24 cellular contexts compared by ENCODE assay signal in the genomic region with DNA sequence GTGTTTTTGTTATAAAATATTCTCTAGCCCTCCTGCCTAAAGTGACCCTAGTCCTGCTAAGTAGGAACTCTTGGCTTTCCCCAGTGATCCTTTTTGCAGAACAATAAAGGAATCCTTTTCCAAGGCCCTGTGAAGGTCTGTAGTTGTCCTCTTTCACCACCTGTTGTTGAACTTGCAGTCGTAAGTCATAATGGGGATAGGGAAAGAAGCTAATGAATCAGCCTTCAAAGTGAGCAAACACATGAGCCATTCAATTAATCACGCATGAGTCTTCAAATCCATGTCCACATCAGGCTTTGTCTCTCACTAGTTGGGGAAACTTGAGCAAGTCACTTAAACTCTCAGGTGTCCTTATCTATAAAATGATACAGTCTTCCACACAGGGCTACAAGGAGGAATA. TPM values are rescaled to one million over a fixed set of nuclear protein-coding genes. Genes with fewer than 3 reads are reported as not detected.
DNase-seq lines count a peak whose midpoint lies in the region; TF ChIP-seq lines count a peak whose summit lies in the region.
"Had no signal": no experiment of that assay in that cellular context is flagged by ENCODE, and none has a peak within 500 bp of the region (broad histone marks: within the 10 kb centered on the region; RNA-seq: fewer than 3 reads in every experiment).

No MANE protein-coding gene starts in this region.

- H3K4me3 Mint-ChIP-seq in activated CD4-positive, alpha-beta memory T cell treated with anti-CD3 and anti-CD28 coated beads, Interleukin-2, amount 10 ng/mL, durations not matched to agents 7 days and 5 days, result no peak overlapping the region
- H3K4me3 Mint-ChIP-seq: activated naive CD8-positive, alpha-beta T cell treated with anti-CD3 and anti-CD28 coated beads, Interleukin-2, amount 10 ng/mL, durations not matched to agents 7 days and 5 days; immature natural killer cell; nephron; stimulated activated effector memory CD8-positive, alpha-beta T cell treated with anti-CD3 and anti-CD28 coated beads, Interleukin-12 subunit alpha, Interleukin-12 subunit beta, amount 100 ng/mL, for 72 hours; WTC11 had no signal

- peaks cover 20% of the 10 kb centered on the region for H3K27me3 Mint-ChIP-seq in activated CD4-positive, alpha-beta memory T cell treated with anti-CD3 and anti-CD28 coated beads, Interleukin-2, amount 10 ng/mL, durations not matched to agents 7 days and 5 days

- TF ChIP-seq EP300 in esophagus muscularis mucosa (IDR thresholded peaks at IDR 0.05), result no peak

- no peaks in the 10 kb centered on the region for H3K4me1 Mint-ChIP-seq in activated CD4-positive, alpha-beta memory T cell treated with anti-CD3 and anti-CD28 coated beads, Interleukin-2, amount 10 ng/mL, durations not matched to agents 7 days and 5 days
- H3K4me1 Mint-ChIP-seq: immature natural killer cell; nephron; stimulated activated effector memory CD8-positive, alpha-beta T cell treated with anti-CD3 and anti-CD28 coated beads, Interleukin-12 subunit alpha, Interleukin-12 subunit beta, amount 100 ng/mL, for 72 hours had no signal

- DNase-seq in LHCN-M2 (ENCODE audit: low read depth), result peak; percentile 86
- peak; percentile 36 for DNase-seq in amniotic epithelial cell (ENCODE audit: low read depth)
- peak; percentile 17 for DNase-seq in iris pigment epithelial cell (ENCODE audit: low read depth)
- no peak for DNase-seq in esophagus muscularis mucosa (ENCODE audit: extremely low spot score)
- no peak for DNase-seq in activated CD4-positive, alpha-beta memory T cell treated with anti-CD3 and anti-CD28 coated beads, Interleukin-2, amount 10 ng/mL, durations not matched to agents 7 days and 5 days
- no peak for DNase-seq in NCI-H2171 treated with DMSO at 0.1 percent for 48 hours (lab: John Stamatoyannopoulos, UW)
- DNase-seq in dorsolateral prefrontal cortex, result no peak
- DNase-seq: activated CD4-positive, alpha-beta T cell treated with anti-CD3 and anti-CD28 coated beads, Interleukin-2, amount 50 U/mL, for 48 hours; activated effector memory CD4-positive, alpha-beta T cell treated with Interleukin-2 at 50 U/mL for 16 hours; activated naive CD8-positive, alpha-beta T cell treated with anti-CD3 and anti-CD28 coated beads, Interleukin-2, amount 10 ng/mL, durations not matched to agents 7 days and 5 days; BE2C; DMS79; hippocampal formation; immature natural killer cell; retina; spleen; stimulated activated CD4-positive, alpha-beta T cell treated with anti-CD3 and anti-CD28 coated beads, Interleukin-2, amount 100 ng/mL, for 48 hours; substantia nigra; upper lobe of right lung had no signal

- no peaks in the 10 kb centered on the region; the same call in 1 of the 2 replicates for H3F3A ChIP-seq in DOHH2 (ENCODE audit: control insufficient read depth, insufficient read depth)

- no peak for TF ChIP-seq POLR2A in esophagus muscularis mucosa (IDR thresholded peaks at IDR 0.05; ENCODE audit: low read depth)

- TF ChIP-seq CTCF in DOHH2 (IDR thresholded peaks at IDR 0.05; ENCODE audit: low read depth, low read length, poor library complexity, severe bottlenecking) (no peak), esophagus muscularis mucosa (IDR thresholded peaks at IDR 0.05) (no peak), dorsolateral prefrontal cortex (IDR thresholded peaks at IDR 0.05 in 54 of 56, conservative IDR thresholded peaks at IDR 0.05 in 2 of 56; ENCODE audit: low read depth in 1 of 56, partially characterized antibody in 56 of 56) (no peak)

- H3K79me2 ChIP-seq in DOHH2 (ENCODE audit: control insufficient read depth, low read length), result no peaks in the 10 kb centered on the region

- no peaks in the 10 kb centered on the region for H4K20me1 ChIP-seq in DOHH2 (ENCODE audit: control insufficient read depth, insufficient read depth, low read depth, low read length)

- no peaks in the 10 kb centered on the region for H3K9me2 ChIP-seq in DOHH2 (replicated peaks; ENCODE audit: control insufficient read depth, low read length)

- no peak overlapping the region for H3K4me3 ChIP-seq in DOHH2 (ENCODE audit: low read length)
- no peak overlapping the region for H3K4me3 ChIP-seq in esophagus muscularis mucosa
- no peak overlapping the region for H3K4me3 ChIP-seq in dorsolateral prefrontal cortex
- H3K4me3 ChIP-seq: spleen, upper lobe of right lung had no signal

- H3K9me3 ChIP-seq in DOHH2 (ENCODE audit: control insufficient read depth, insufficient read depth, low read length), result no peaks in the 10 kb centered on the region
- no peaks in the 10 kb centered on the region for H3K9me3 ChIP-seq in esophagus muscularis mucosa
- H3K9me3 ChIP-seq: BE2C, spleen, upper lobe of right lung had no signal

- H3K36me3 ChIP-seq in DOHH2 (ENCODE audit: control insufficient read depth, low read length) (no peaks in the 10 kb centered on the region), esophagus muscularis mucosa (no peaks in the 10 kb centered on the region)
- H3K36me3 ChIP-seq: BE2C, spleen, upper lobe of right lung had no signal

- intact Hi-C loops in esophagus muscularis mucosa (cut with DNase I), result no loop called here
- intact Hi-C loops in dorsolateral prefrontal cortex (cut with DNase I), result no loop called here

- no peaks in the 10 kb centered on the region for H3K36me3 Mint-ChIP-seq in activated CD4-positive, alpha-beta memory T cell treated with anti-CD3 and anti-CD28 coated beads, Interleukin-2, amount 10 ng/mL, durations not matched to agents 7 days and 5 days (ENCODE audit: low read depth)
- H3K36me3 Mint-ChIP-seq: activated naive CD8-positive, alpha-beta T cell treated with anti-CD3 and anti-CD28 coated beads, Interleukin-2, amount 10 ng/mL, durations not matched to agents 7 days and 5 days; immature natural killer cell; stimulated activated effector memory CD8-positive, alpha-beta T cell treated with anti-CD3 and anti-CD28 coated beads, Interleukin-12 subunit alpha, Interleukin-12 subunit beta, amount 100 ng/mL, for 72 hours had no signal

- no peak overlapping the region; the same call in 1 of the 2 replicates for H3K27ac ChIP-seq in DOHH2 (ENCODE audit: low read depth, low read length)
- no peak overlapping the region for H3K27ac ChIP-seq in esophagus muscularis mucosa (replicated peaks in 1 of 4)
- H3K27ac ChIP-seq in dorsolateral prefrontal cortex, result no peak overlapping the region
- H3K27ac ChIP-seq: upper lobe of right lung had no signal

- POLR2A ChIA-PET in activated CD4-positive, alpha-beta memory T cell treated with anti-CD3 and anti-CD28 coated beads, Interleukin-2, amount 10 ng/mL, durations not matched to agents 7 days and 5 days (lab: Charles Lee), result no interaction called here

- H3K27ac Mint-ChIP-seq in activated CD4-positive, alpha-beta memory T cell treated with anti-CD3 and anti-CD28 coated beads, Interleukin-2, amount 10 ng/mL, durations not matched to agents 7 days and 5 days, result no peak overlapping the region
- H3K27ac Mint-ChIP-seq: activated naive CD8-positive, alpha-beta T cell treated with anti-CD3 and anti-CD28 coated beads, Interleukin-2, amount 10 ng/mL, durations not matched to agents 7 days and 5 days; immature natural killer cell; nephron; stimulated activated effector memory CD8-positive, alpha-beta T cell treated with anti-CD3 and anti-CD28 coated beads, Interleukin-12 subunit alpha, Interleukin-12 subunit beta, amount 100 ng/mL, for 72 hours; WTC11 had no signal

- 0 out of 2 replicates have a peak overlapping the region, but pooled peaks have one; percentile 60 for H3K4me2 ChIP-seq in DOHH2 (ENCODE audit: low read length)

- H3K4me1 ChIP-seq in DOHH2 (ENCODE audit: control insufficient read depth, low read length) (peaks cover 29% of the 10 kb centered on the region), esophagus muscularis mucosa (no peaks in the 10 kb centered on the region)
- H3K4me1 ChIP-seq: BE2C, upper lobe of right lung had no signal

- 90% methylated on average over 2 of the region's 2 CpGs for WGBS in esophagus muscularis mucosa

- CTCF ChIA-PET in activated CD4-positive, alpha-beta memory T cell treated with anti-CD3 and anti-CD28 coated beads, Interleukin-2, amount 10 ng/mL, durations not matched to agents 7 days and 5 days (lab: Charles Lee), result interaction anchor here (1.2 kb wide), 1 partner anchor 136 kb away, joined by 3 read pairs; no protein-coding TSS in a partner anchor

- no peaks in the 10 kb centered on the region for H3K9me3 Mint-ChIP-seq in activated CD4-positive, alpha-beta memory T cell treated with anti-CD3 and anti-CD28 coated beads, Interleukin-2, amount 10 ng/mL, durations not matched to agents 7 days and 5 days
- H3K9me3 Mint-ChIP-seq: activated naive CD8-positive, alpha-beta T cell treated with anti-CD3 and anti-CD28 coated beads, Interleukin-2, amount 10 ng/mL, durations not matched to agents 7 days and 5 days; immature natural killer cell; stimulated activated effector memory CD8-positive, alpha-beta T cell treated with anti-CD3 and anti-CD28 coated beads, Interleukin-12 subunit alpha, Interleukin-12 subunit beta, amount 100 ng/mL, for 72 hours had no signal

- H3K27me3 ChIP-seq in DOHH2 (ENCODE audit: control insufficient read depth, low read length), result no peaks in the 10 kb centered on the region
- H3K27me3 ChIP-seq in esophagus muscularis mucosa, result no peaks in the 10 kb centered on the region
- peaks cover 0 to 12% (median 0%) of the 10 kb centered on the region in 45 donors for H3K27me3 ChIP-seq in dorsolateral prefrontal cortex
- H3K27me3 ChIP-seq: BE2C, spleen, upper lobe of right lung had no signal

RNA-seq across cellular contexts. Expression of a gene that starts 27.6 kb away (rescaled TPM):
- total RNA-seq in LHCN-M2 (2014; rRNA removed), result 0.38 and 0.75 TPM in 2 replicates
- 0.17 TPM for polyA plus RNA-seq in LHCN-M2 (2012)
- total RNA-seq in esophagus muscularis mucosa, result under 1 TPM; under 0.01 to 0.66 (median 0.28) TPM
- total RNA-seq in activated CD4-positive, alpha-beta memory T cell treated with anti-CD3 and anti-CD28 coated beads, Interleukin-2, amount 10 ng/mL, durations not matched to agents 7 days and 5 days, result under 1 TPM; 0.08 to 0.13 TPM
- total RNA-seq in dorsolateral prefrontal cortex, result 1 to 10 TPM in 88 of 120 experiments, under 1 TPM in 32; 0.25 to 4.0 (median 1.3) TPM
- total RNA-seq: A673; activated naive CD8-positive, alpha-beta T cell treated with anti-CD3 and anti-CD28 coated beads, Interleukin-2, amount 10 ng/mL, durations not matched to agents 7 days and 5 days had no signal
- polyA plus RNA-seq: immature natural killer cell had no signal

RNA-seq across cellular contexts. Expression of a gene that starts 28.0 kb away (rescaled TPM):
- total RNA-seq in LHCN-M2 (2014; rRNA removed), result 48.2 and 61.5 TPM in 2 replicates
- polyA plus RNA-seq in LHCN-M2 (2012), result 13.4 TPM
- total RNA-seq in esophagus muscularis mucosa, result 10 to 100 TPM in 1 of 4 donors, 1 to 10 TPM in 3; 6.3 to 12.2 (median 7.6) TPM
- 1 to 10 TPM; 1.6 to 1.7 TPM for total RNA-seq in activated CD4-positive, alpha-beta memory T cell treated with anti-CD3 and anti-CD28 coated beads, Interleukin-2, amount 10 ng/mL, durations not matched to agents 7 days and 5 days
- 10 to 100 TPM; 15.2 to 52.8 (median 33.8) TPM for total RNA-seq in dorsolateral prefrontal cortex

Comparison
In these comparisons a context has a peak if more than half of its experiments do, and no peak if none do; other contexts are left out.
1. DNase-seq: peak in LHCN-M2 (single experiment), amniotic epithelial cell (single experiment) and iris pigment epithelial cell (single experiment); none in esophagus muscularis mucosa (single experiment), activated CD4-positive, alpha-beta memory T cell treated with anti-CD3 and anti-CD28 coated beads, Interleukin-2, amount 10 ng/mL, durations not matched to agents 7 days and 5 days (single experiment), NCI-H2171 treated with DMSO at 0.1 percent for 48 hours (single experiment) and dorsolateral prefrontal cortex (0 of 10).